ENCODE assay signal across 1 cellular context in the genomic region with DNA sequence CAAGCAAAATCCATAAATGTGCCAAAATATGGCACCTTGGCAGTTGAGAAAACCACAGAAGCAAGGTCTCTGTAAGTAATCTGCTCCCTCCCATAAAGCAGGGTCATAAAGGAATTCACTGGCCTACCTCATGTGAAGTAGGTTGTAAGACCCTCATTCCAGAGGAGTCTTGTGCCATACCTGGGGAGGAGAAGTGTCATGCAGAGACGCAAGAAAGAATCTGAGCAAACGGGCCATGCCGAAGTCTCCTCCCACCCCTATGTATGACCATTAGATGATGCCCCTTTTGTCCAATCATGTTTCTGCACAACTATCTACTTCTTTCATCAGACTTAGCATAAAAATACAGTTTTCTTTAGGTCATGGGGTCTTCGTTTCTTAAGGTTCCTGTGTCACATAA.
TF ChIP-seq lines count a peak whose summit lies in the region.

No MANE protein-coding gene starts in this region.

TF ChIP-seq in IMR-90, 13 proteins besides CTCF, POLR2A, EP300 and RAD21:
- no peak for TF ChIP-seq CHD1 (IDR thresholded peaks at IDR 0.05; ENCODE audit: low read depth, low read length)
- TF ChIP-seq NFE2L2 (IDR thresholded peaks at IDR 0.05; ENCODE audit: low read depth, low read length) = no peak
- TF ChIP-seq RCOR1 (IDR thresholded peaks at IDR 0.05; ENCODE audit: insufficient replicate concordance, low read length) = no peak
- TF ChIP-seq SMC3 (IDR thresholded peaks at IDR 0.05; ENCODE audit: low read depth, low read length) = no peak
- no peak for TF ChIP-seq CEBPB (IDR thresholded peaks at IDR 0.05; ENCODE audit: low read depth, low read length)
- no peak for TF ChIP-seq FOS (IDR thresholded peaks at IDR 0.05; ENCODE audit: low read depth, low read length)
- TF ChIP-seq ELK1 (IDR thresholded peaks at IDR 0.05; ENCODE audit: borderline replicate concordance, low read depth, low read length) = no peak
- TF ChIP-seq BHLHE40 (IDR thresholded peaks at IDR 0.05; ENCODE audit: low read depth, low read length) = no peak
- no peak for TF ChIP-seq MXI1 (IDR thresholded peaks at IDR 0.05; ENCODE audit: borderline replicate concordance, low read depth, low read length)
- TF ChIP-seq MAZ (IDR thresholded peaks at IDR 0.05; ENCODE audit: borderline replicate concordance, low read depth, low read length) = no peak
